In the genomic region with DNA sequence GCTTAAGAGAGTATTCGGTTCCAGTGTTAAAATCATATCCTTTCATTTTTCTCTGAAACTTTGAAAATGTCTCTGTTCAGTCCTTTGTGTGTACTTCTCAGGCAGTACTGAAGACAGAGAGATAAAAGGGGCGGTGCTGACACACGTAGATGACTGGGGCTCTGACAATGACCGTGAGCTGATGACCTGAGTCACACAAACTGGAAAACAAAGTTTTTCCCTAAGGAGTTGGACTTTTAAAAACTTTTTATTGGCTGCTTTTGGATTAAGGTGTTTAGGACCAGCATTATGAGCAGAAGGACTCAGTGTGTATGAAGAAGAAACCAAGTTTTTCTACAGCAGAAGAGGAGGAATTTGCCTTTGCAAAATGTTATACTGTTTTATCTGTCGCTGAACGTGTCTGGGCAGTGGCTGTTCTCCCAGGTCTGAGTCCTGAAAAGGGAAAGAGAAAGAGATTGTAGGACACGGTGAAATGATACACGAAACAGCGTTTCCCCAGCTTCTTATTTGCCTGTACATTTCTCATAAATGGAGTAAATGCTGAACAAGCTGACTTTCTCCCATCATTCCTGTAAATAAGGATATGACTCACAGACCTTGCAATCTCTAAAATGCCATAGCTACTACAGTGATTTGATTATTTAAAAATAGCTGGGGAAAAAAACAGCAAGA, we compare ENCODE assay signal across 7 cellular contexts.
DNase-seq lines count a peak whose midpoint lies in the region; ATAC-seq and FAIRE-seq lines count a peak whose summit lies in the region.

No MANE protein-coding gene starts in this region.

- no peaks in the 10 kb centered on the region for H3K9me3 ChIP-seq in neuron (ENCODE audit: low read length)

- peak overlapping the region; percentile 2 for H3K4me3 ChIP-seq in neuron (ENCODE audit: low read length)

- peaks cover 5% of the 10 kb centered on the region for H3K4me1 ChIP-seq in neuron (ENCODE audit: insufficient read depth, low read length)

- no peaks in the 10 kb centered on the region for H3K27me3 ChIP-seq in neuron (ENCODE audit: insufficient read depth, low read length)

- H3K36me3 ChIP-seq in neuron (ENCODE audit: insufficient read depth, low read length): no peaks in the 10 kb centered on the region

- FAIRE-seq in endometrium (lab: Jason Lieb, UNC): peak; percentile 76

- peak overlapping the region; percentile 28 for H2AFZ ChIP-seq in neuron (ENCODE audit: low read depth, low read length)

- ATAC-seq in GM19463 (IDR thresholded peaks at IDR 0.05; ENCODE audit: unreplicated experiment): peak; percentile 56
- no peak for ATAC-seq in HG02763 (IDR thresholded peaks at IDR 0.05; ENCODE audit: unreplicated experiment)
- ATAC-seq in HG03159 (IDR thresholded peaks at IDR 0.05; ENCODE audit: unreplicated experiment): no peak

- DNase-seq in NCI-H226 (peak; percentile 70), NCI-H1436 (lab: John Stamatoyannopoulos, UW) (no peak)
